Comparison of ENCODE assay signal across 8 cellular contexts in genomic region chr9:128899566-128900322, GRCh38. TPM values are rescaled to one million over a fixed set of nuclear protein-coding genes. Genes with fewer than 3 reads are reported as not detected.
DNase-seq lines count a peak whose midpoint lies in the region; ATAC-seq and TF ChIP-seq lines count a peak whose summit lies in the region.

No MANE protein-coding gene starts in this region.

- DNase-seq in H9 = no peak
- peak; percentile 62 for DNase-seq in SIG-M5 treated with dmso at 0.1 percent for 504 hours (lab: John Stamatoyannopoulos, UW; ENCODE audit: unreplicated experiment)
- peak; percentile 22 for DNase-seq in stimulated activated CD4-positive, alpha-beta T cell treated with anti-CD3 and anti-CD28 coated beads, Interleukin-4, amount 100 ng/mL, for 24 hours
- DNase-seq in NCI-H2196 treated with DMSO at 0.1 percent for 48 hours (lab: John Stamatoyannopoulos, UW; ENCODE audit: unreplicated experiment) = no peak
- no peak for DNase-seq in DMS53 treated with DMSO at 0.1 percent for 48 hours (lab: John Stamatoyannopoulos, UW; ENCODE audit: unreplicated experiment)
- no peak for DNase-seq in NCI-H2107 treated with DMSO at 0.1 percent for 48 hours (lab: John Stamatoyannopoulos, UW; ENCODE audit: unreplicated experiment)

- H2AFZ ChIP-seq in H9 (ENCODE audit: low read length) = no peak overlapping the region

- H3K4me3 ChIP-seq in esophagus (ENCODE audit: low read depth in 1 of 2, low read length in 2 of 2) = no peak overlapping the region

- no peak overlapping the region for H4K91ac ChIP-seq in H9 (ENCODE audit: insufficient read length, low read depth, low read length)

- no peak overlapping the region for H3T11ph ChIP-seq in H9 (ENCODE audit: low read length)

- H4K20me1 ChIP-seq in H9 (ENCODE audit: control insufficient read depth, insufficient read depth, insufficient read length) = no peaks in the 10 kb centered on the region

- H3K79me2 ChIP-seq in H9 (ENCODE audit: insufficient read depth, low read length) = peaks cover 3% of the 10 kb centered on the region; the same call in 1 of the 2 replicates

- no peak overlapping the region for H2BK120ac ChIP-seq in H9 (ENCODE audit: low read depth, low read length, poor library complexity, severe bottlenecking)

- H3K4ac ChIP-seq in H9 (ENCODE audit: low read depth, low read length) = no peak overlapping the region

- H4K5ac ChIP-seq in H9 (ENCODE audit: insufficient read length, low read depth, low read length) = no peak overlapping the region

- H3K4me1 ChIP-seq in H9 (ENCODE audit: insufficient read depth, low read length) = no peaks in the 10 kb centered on the region; the same call in 1 of the 2 replicates
- H3K4me1 ChIP-seq in esophagus (ENCODE audit: control insufficient read depth in 2 of 2, insufficient read depth in 2 of 2, low read length in 1 of 2) = peaks cover 14 to 31% of the 10 kb centered on the region in 2 donors

- H3K4me1 Mint-ChIP-seq in H9 = peaks cover 15 to 24% of the 10 kb centered on the region in 2 experiments

- no peak overlapping the region for H2BK20ac ChIP-seq in H9 (ENCODE audit: low read depth, low read length, poor library complexity, severe bottlenecking)

- H3K4me3 Mint-ChIP-seq in H9 = no peak overlapping the region

- H3K27me3 Mint-ChIP-seq in H9 (ENCODE audit: low read depth) = no peaks in the 10 kb centered on the region

- no peak overlapping the region for H2AK5ac ChIP-seq in H9 (ENCODE audit: insufficient read length, low read length)

- H2BK12ac ChIP-seq in H9 (ENCODE audit: insufficient read length, low read depth, low read length) = no peak overlapping the region

- H3K56ac ChIP-seq in H9 (ENCODE audit: insufficient read length, low read depth, low read length) = no peak overlapping the region

- H3K9ac ChIP-seq in H9 (ENCODE audit: extremely low read depth, insufficient read length, low read length) = no peak overlapping the region

- no CpG with 5 or more reads among the region's 8 CpGs for WGBS in H9 (ENCODE audit: extremely low coverage, insufficient read length, low lambda C conversion rate)
- 42 to 49% methylated on average over 8 of the region's 8 CpGs for WGBS in esophagus, 2 donors

- H2BK5ac ChIP-seq in H9 (ENCODE audit: insufficient read length, low read length) = no peak overlapping the region

- no peak overlapping the region for H4K8ac ChIP-seq in H9 (replicated peaks; ENCODE audit: insufficient read length, low read depth, low read length)

- no peak overlapping the region for H3K14ac ChIP-seq in H9 (ENCODE audit: insufficient read depth, low read length)

- no peak for ATAC-seq in HG02763 (IDR thresholded peaks at IDR 0.05; ENCODE audit: unreplicated experiment)

- no peak overlapping the region for H3K18ac ChIP-seq in H9 (ENCODE audit: insufficient read length, low read depth, low read length)

- peaks cover 4 to 7% of the 10 kb centered on the region in 2 donors for H3K36me3 ChIP-seq in esophagus (ENCODE audit: control insufficient read depth in 2 of 2, insufficient read depth in 2 of 2, low read length in 1 of 2)

- H3K9me3 Mint-ChIP-seq in H9 = no peaks in the 10 kb centered on the region

- H3K9me3 ChIP-seq in H9 (ENCODE audit: control insufficient read depth, low read depth, low read length) (no peaks in the 10 kb centered on the region), esophagus (ENCODE audit: control insufficient read depth in 2 of 2, insufficient read depth in 1 of 2, low read depth in 1 of 2, low read length in 1 of 2) (no peaks in the 10 kb centered on the region)

- no peaks in the 10 kb centered on the region for H3K23me2 ChIP-seq in H9 (ENCODE audit: insufficient read length, low read depth, low read length, poor library complexity, severe bottlenecking)

- no peak overlapping the region for H3K4me2 ChIP-seq in H9 (ENCODE audit: insufficient read depth, insufficient read length, low read length)

- H2BK15ac ChIP-seq in H9 (ENCODE audit: low read depth, low read length) = no peak overlapping the region

- H3K27ac ChIP-seq in H9 (ENCODE audit: insufficient read length, low read depth, low read length) = no peak overlapping the region
- peak overlapping the region; percentile 98 to 99 for H3K27ac ChIP-seq in esophagus (ENCODE audit: low read depth in 2 of 2, low read length in 1 of 2)

- peak overlapping the region; percentile 16 to 64 (median 63); a peak in 5 of 7 replicates for H3K27ac Mint-ChIP-seq in H9

- peaks cover 12 to 30% (median 23%) of the 10 kb centered on the region in 3 experiments for H3K36me3 Mint-ChIP-seq in H9 (ENCODE audit: insufficient read depth in 1 of 3, low read depth in 3 of 3)

- no peaks in the 10 kb centered on the region for H3K27me3 ChIP-seq in H9 (ENCODE audit: insufficient read depth, low read length)
- H3K27me3 ChIP-seq in esophagus (ENCODE audit: control insufficient read depth in 1 of 2, insufficient read depth in 2 of 2, low read length in 2 of 2) = no peaks in the 10 kb centered on the region

- TF ChIP-seq CTCF in H9 (conservative IDR thresholded peaks at IDR 0.05) = no peak

- H3K79me1 ChIP-seq in H9 (ENCODE audit: insufficient read depth, low read depth, low read length, poor library complexity, severe bottlenecking) = no peaks in the 10 kb centered on the region

- H3K23ac ChIP-seq in H9 (ENCODE audit: insufficient read length, low read depth, low read length) = no peak overlapping the region

RNA-seq across cellular contexts. Expression of gene LRRC8A, which starts 17.8 kb away (rescaled TPM):
- total RNA-seq in H9 (2021) = 76.0 and 79.2 TPM in 2 replicates
- polyA plus RNA-seq in esophagus = 10 to 100 TPM; 38.5 to 55.6 TPM

RNA-seq across cellular contexts. Expression of gene KYAT1, which starts 18.0 kb away (rescaled TPM):
- 14.6 and 15.2 TPM in 2 replicates for total RNA-seq in H9 (2021)
- 1 to 10 TPM; 4.0 to 6.7 TPM for polyA plus RNA-seq in esophagus

RNA-seq across cellular contexts. Expression of gene PHYHD1, which starts 21.0 kb away (rescaled TPM):
- 18.0 and 22.2 TPM in 2 replicates for total RNA-seq in H9 (2021)
- 10 to 100 TPM; 19.8 to 39.5 TPM for polyA plus RNA-seq in esophagus

RNA-seq across cellular contexts. Expression of gene DOLK, which starts 47.7 kb away (rescaled TPM):
- 20.1 and 20.2 TPM in 2 replicates for total RNA-seq in H9 (2021)
- 10 to 100 TPM in 1 of 2 donors, 1 to 10 TPM in 1; 5.3 to 11.6 TPM for polyA plus RNA-seq in esophagus

RNA-seq across cellular contexts. Expression of gene NUP188, which starts 47.8 kb away (rescaled TPM):
- 101 and 104 TPM in 2 replicates for total RNA-seq in H9 (2021)
- polyA plus RNA-seq in esophagus = 10 to 100 TPM; 19.7 to 21.8 TPM

Comparison
In these comparisons a context has a peak if more than half of its experiments do, and no peak if none do; other contexts are left out.
1. DNase-seq: peak in SIG-M5 treated with dmso at 0.1 percent for 504 hours (single experiment) and stimulated activated CD4-positive, alpha-beta T cell treated with anti-CD3 and anti-CD28 coated beads, Interleukin-4, amount 100 ng/mL, for 24 hours (single experiment); none in H9 (single experiment), NCI-H2196 treated with DMSO at 0.1 percent for 48 hours (single experiment), DMS53 treated with DMSO at 0.1 percent for 48 hours (single experiment) and NCI-H2107 treated with DMSO at 0.1 percent for 48 hours (single experiment).